18 cellular contexts compared by ENCODE assay signal in the genomic region with DNA sequence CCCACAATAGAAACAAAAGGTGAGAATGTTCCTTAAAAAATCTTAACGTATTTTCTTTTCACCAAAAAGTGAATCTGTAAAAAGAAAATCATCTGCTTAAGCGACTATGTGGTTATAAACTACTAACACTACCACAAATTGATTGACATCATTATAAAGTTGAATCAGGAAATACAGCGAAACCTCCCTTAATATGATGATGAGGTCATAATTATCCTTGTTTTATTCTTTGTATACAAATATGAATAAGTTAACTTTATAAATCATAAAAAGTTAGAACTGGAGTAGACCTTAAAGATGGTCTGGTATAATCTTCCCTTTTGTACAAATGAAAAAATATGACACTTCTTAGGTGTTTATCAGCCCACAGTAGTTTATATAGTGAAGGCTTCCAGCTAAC. TPM values are rescaled to one million over a fixed set of nuclear protein-coding genes. Genes with fewer than 3 reads are reported as not detected.
DNase-seq lines count a peak whose midpoint lies in the region; ATAC-seq and FAIRE-seq lines count a peak whose summit lies in the region.
"Had no signal": no experiment of that assay in that cellular context is flagged by ENCODE, and none has a peak within 500 bp of the region (broad histone marks: within the 10 kb centered on the region; RNA-seq: fewer than 3 reads in every experiment).

No MANE protein-coding gene starts in this region.

- peak overlapping the region; percentile 67 for H3K4me3 Mint-ChIP-seq in activated naive CD4-positive, alpha-beta T cell treated with anti-CD3 and anti-CD28 coated beads, Interleukin-2, amount 50 U/mL, for 24 hours
- H3K4me3 Mint-ChIP-seq in T-helper 17 cell: no peak overlapping the region
- H3K4me3 Mint-ChIP-seq: GM23338 had no signal

- H3K4me1 Mint-ChIP-seq in activated naive CD4-positive, alpha-beta T cell treated with anti-CD3 and anti-CD28 coated beads, Interleukin-2, amount 50 U/mL, for 24 hours: peaks cover 73% of the 10 kb centered on the region
- peaks cover 40% of the 10 kb centered on the region for H3K4me1 Mint-ChIP-seq in T-helper 17 cell
- H3K4me1 Mint-ChIP-seq: GM23338 had no signal

- no peaks in the 10 kb centered on the region for H3K27me3 Mint-ChIP-seq in activated naive CD4-positive, alpha-beta T cell treated with anti-CD3 and anti-CD28 coated beads, Interleukin-2, amount 50 U/mL, for 24 hours
- H3K27me3 Mint-ChIP-seq in T-helper 17 cell: no peaks in the 10 kb centered on the region

- ATAC-seq in T-helper 17 cell: no peak
- no peak for ATAC-seq in HG02610 (IDR thresholded peaks at IDR 0.05; ENCODE audit: unreplicated experiment)
- ATAC-seq: A549, GM23338, HCT116 had no signal

- H3K9me3 ChIP-seq in T-helper 17 cell (ENCODE audit: control insufficient read depth, low read length, poor library complexity, severe bottlenecking): no peaks in the 10 kb centered on the region
- no peaks in the 10 kb centered on the region for H3K9me3 ChIP-seq in small intestine (ENCODE audit: control insufficient read depth, low read depth)
- H3K9me3 ChIP-seq: A549 had no signal

- H3K4me1 ChIP-seq in small intestine (ENCODE audit: control insufficient read depth in 2 of 2, insufficient read depth in 1 of 2, low read depth in 1 of 2, low read length in 1 of 2): no peaks in the 10 kb centered on the region

- peaks cover 3 to 8% of the 10 kb centered on the region in 2 donors for H3K36me3 ChIP-seq in small intestine (ENCODE audit: control insufficient read depth in 2 of 2, insufficient read depth in 2 of 2, low read length in 2 of 2)

- H3K9me3 Mint-ChIP-seq in activated naive CD4-positive, alpha-beta T cell treated with anti-CD3 and anti-CD28 coated beads, Interleukin-2, amount 50 U/mL, for 24 hours: no peaks in the 10 kb centered on the region
- H3K9me3 Mint-ChIP-seq: GM23338 had no signal

- peak overlapping the region; percentile 30 for H3K27ac Mint-ChIP-seq in activated naive CD4-positive, alpha-beta T cell treated with anti-CD3 and anti-CD28 coated beads, Interleukin-2, amount 50 U/mL, for 24 hours
- peak overlapping the region; percentile 74 for H3K27ac Mint-ChIP-seq in T-helper 17 cell
- H3K27ac Mint-ChIP-seq: GM23338 had no signal

- H3K4me3 ChIP-seq in small intestine (ENCODE audit: low read depth in 1 of 2, low read length in 2 of 2): no peak overlapping the region
- H3K4me3 ChIP-seq: A549, GM23338 had no signal

- no peak for DNase-seq in activated naive CD4-positive, alpha-beta T cell (lab: John Stamatoyannopoulos, UW)
- DNase-seq in T-helper 17 cell (no peak), epithelial cell of prostate (ENCODE audit: low read depth, low spot score) (no peak), small intestine (no peak), UCSD-AML1 (lab: John Stamatoyannopoulos, UW; ENCODE audit: unreplicated experiment) (no peak), NCI-H1436 (lab: John Stamatoyannopoulos, UW) (no peak)
- DNase-seq: DMS 273 treated with DMSO at 0.1 percent for 48 hours, GF-D8, KBM-7, NCI-H1436 treated with DMSO at 0.1 percent for 48 hours, NCI-H2227 treated with DMSO at 0.1 percent for 48 hours, NCI-H524 had no signal

- peak; percentile 70 for FAIRE-seq in small intestine (lab: Jason Lieb, UNC)
- FAIRE-seq: A549 had no signal

- H3K27ac ChIP-seq in epithelial cell of prostate (peak overlapping the region; percentile 55), small intestine (ENCODE audit: low read depth in 1 of 2, low read length in 1 of 2) (no peak overlapping the region)
- H3K27ac ChIP-seq: A549, C4-2B had no signal

- H3K27me3 ChIP-seq in small intestine (ENCODE audit: control insufficient read depth in 2 of 2, insufficient read depth in 2 of 2, low read length in 2 of 2): no peaks in the 10 kb centered on the region

- peaks cover 40% of the 10 kb centered on the region for H3K36me3 Mint-ChIP-seq in activated naive CD4-positive, alpha-beta T cell treated with anti-CD3 and anti-CD28 coated beads, Interleukin-2, amount 50 U/mL, for 24 hours
- peaks cover 4% of the 10 kb centered on the region for H3K36me3 Mint-ChIP-seq in T-helper 17 cell (ENCODE audit: low read depth)

- 90 to 91% (median 91%) methylated on average over 3 of the region's 3 CpGs for WGBS in small intestine, 3 donors

RNA-seq across cellular contexts. Expression of a gene that starts 35.6 kb away (rescaled TPM):
- 100 to 1,000 TPM; 251 to 277 TPM for total RNA-seq in T-helper 17 cell
- 10 to 100 TPM; 12.7 to 19.0 (median 16.8) TPM for polyA plus RNA-seq in small intestine
